Comparison of ENCODE assay signal across 16 cellular contexts in genomic region chr1:47184771-47185677, GRCh38. TPM values are rescaled to one million over a fixed set of nuclear protein-coding genes. Genes with fewer than 3 reads are reported as not detected.
DNase-seq lines count a peak whose midpoint lies in the region; ATAC-seq and TF ChIP-seq lines count a peak whose summit lies in the region.
"Had no signal": no experiment of that assay in that cellular context is flagged by ENCODE, and none has a peak within 500 bp of the region (broad histone marks: within the 10 kb centered on the region; RNA-seq: fewer than 3 reads in every experiment).

No MANE protein-coding gene starts in this region.

- no peak for ATAC-seq in activated CD8-positive, alpha-beta T cell treated with anti-CD3 and anti-CD28 coated beads for 36 hours
- ATAC-seq: A549 had no signal

- TF ChIP-seq CTCF in spleen (IDR thresholded peaks at IDR 0.05 in 8 of 11, conservative IDR thresholded peaks at IDR 0.05 in 3 of 11) = no peak
- no peak for TF ChIP-seq CTCF in colonic mucosa (IDR thresholded peaks at IDR 0.05)
- no peak for TF ChIP-seq CTCF in activated CD8-positive, alpha-beta T cell treated with anti-CD3 and anti-CD28 coated beads for 36 hours (IDR thresholded peaks at IDR 0.05)

- H3K27me3 ChIP-seq in H7 (ENCODE audit: control insufficient read depth, insufficient read depth, low read length) (peaks cover 13% of the 10 kb centered on the region), spleen (replicated peaks in 1 of 7) (peaks cover 0 to 36% (median 3%) of the 10 kb centered on the region in 7 donors), colonic mucosa (no peaks in the 10 kb centered on the region)
- H3K27me3 ChIP-seq: BLaER1 treated with 17β-estradiol and CSF1 and Interleukin-3, amounts not matched to agents 10 nM and 100 nM; MG63; Peyer's patch had no signal

- CTCF ChIA-PET in activated CD8-positive, alpha-beta T cell treated with anti-CD3 and anti-CD28 coated beads for 36 hours (lab: Charles Lee) = interaction anchor here (1.2 to 3.1 kb wide), 3 partner anchors 9 to 253 kb away, joined by 4 to 26 read pairs (median 6); partner anchors contain the start of gene FOXD2

- no peak overlapping the region for H3K27ac ChIP-seq in spleen
- no peak overlapping the region for H3K27ac ChIP-seq in colonic mucosa
- H3K27ac ChIP-seq: A549; BLaER1 treated with 17β-estradiol and CSF1 and Interleukin-3, amounts not matched to agents 10 nM and 100 nM; Peyer's patch had no signal

- no peak overlapping the region for H3K27ac Mint-ChIP-seq in activated CD8-positive, alpha-beta T cell treated with anti-CD3 and anti-CD28 coated beads for 36 hours

- H3K9me3 Mint-ChIP-seq in activated CD8-positive, alpha-beta T cell treated with anti-CD3 and anti-CD28 coated beads for 36 hours = no peaks in the 10 kb centered on the region

- intact Hi-C loops in spleen (cut with DNase I; ENCODE audit: low total_unique reads) = no loop called here
- intact Hi-C loops in colonic mucosa (cut with DNase I) = loop anchor here (10.0 kb wide), 1 partner anchor 240 kb away; no protein-coding TSS in a partner anchor
- intact Hi-C loops in activated CD8-positive, alpha-beta T cell treated with anti-CD3 and anti-CD28 coated beads for 36 hours (cut with micrococcal nuclease) = no loop called here

- WGBS in spleen, 5 donors = 86 to 92% (median 89%) methylated on average over 17 of the region's 17 CpGs

- no peak overlapping the region for H3K4me3 Mint-ChIP-seq in activated CD8-positive, alpha-beta T cell treated with anti-CD3 and anti-CD28 coated beads for 36 hours

- POLR2A ChIA-PET in activated CD8-positive, alpha-beta T cell treated with anti-CD3 and anti-CD28 coated beads for 36 hours (lab: Charles Lee) = no interaction called here

- no peaks in the 10 kb centered on the region for H3K36me3 ChIP-seq in H7 (replicated peaks; ENCODE audit: control insufficient read depth, insufficient read depth, low read length)
- no peaks in the 10 kb centered on the region for H3K36me3 ChIP-seq in spleen
- no peaks in the 10 kb centered on the region for H3K36me3 ChIP-seq in colonic mucosa
- H3K36me3 ChIP-seq: BLaER1 treated with 17β-estradiol and CSF1 and Interleukin-3, amounts not matched to agents 10 nM and 100 nM; MG63; Peyer's patch had no signal

- H3K9me3 ChIP-seq in spleen (no peaks in the 10 kb centered on the region), colonic mucosa (no peaks in the 10 kb centered on the region)
- H3K9me3 ChIP-seq: A549; BLaER1 treated with 17β-estradiol and CSF1 and Interleukin-3, amounts not matched to agents 10 nM and 100 nM; MG63; Peyer's patch had no signal

- H3K27me3 Mint-ChIP-seq in activated CD8-positive, alpha-beta T cell treated with anti-CD3 and anti-CD28 coated beads for 36 hours = peaks cover 13% of the 10 kb centered on the region

- peaks cover 0 to 5% (median under 1%) of the 10 kb centered on the region in 6 donors for H3K4me1 ChIP-seq in spleen
- H3K4me1 ChIP-seq in colonic mucosa = peaks cover 4% of the 10 kb centered on the region

- no peaks in the 10 kb centered on the region for H3K4me1 Mint-ChIP-seq in activated CD8-positive, alpha-beta T cell treated with anti-CD3 and anti-CD28 coated beads for 36 hours (ENCODE audit: low read depth)

- no peak overlapping the region for H3K9ac ChIP-seq in colonic mucosa (ENCODE audit: low read depth in 2 of 2, low read length in 2 of 2)
- H3K9ac ChIP-seq: BLaER1 treated with 17β-estradiol and CSF1 and Interleukin-3, amounts not matched to agents 10 nM and 100 nM had no signal

- TF ChIP-seq POLR2A in spleen (IDR thresholded peaks at IDR 0.05) = no peak

- H3K4me3 ChIP-seq in H7 (ENCODE audit: insufficient read depth, low read depth, low read length) (no peak overlapping the region), spleen (no peak overlapping the region), colonic mucosa (no peak overlapping the region)
- H3K4me3 ChIP-seq: A549; BLaER1 treated with 17β-estradiol and CSF1 and Interleukin-3, amounts not matched to agents 10 nM and 100 nM; MG63; Peyer's patch had no signal

- H3K36me3 Mint-ChIP-seq in activated CD8-positive, alpha-beta T cell treated with anti-CD3 and anti-CD28 coated beads for 36 hours (ENCODE audit: low read depth) = no peaks in the 10 kb centered on the region

- peak; percentile 55 for DNase-seq in activated effector memory CD4-positive, alpha-beta T cell treated with anti-CD3 and anti-CD28 coated beads, Interleukin-2, amount 50 U/mL, for 16 hours
- DNase-seq in activated effector memory CD4-positive, alpha-beta T cell treated with Interleukin-2 at 50 U/mL for 16 hours = no peak
- DNase-seq in H7 (peak; percentile 22), islet precursor cell (peak; percentile 46), spleen (peak; percentile 48), colonic mucosa (no peak), T-helper 9 cell (no peak)
- DNase-seq in activated CD8-positive, alpha-beta T cell treated with anti-CD3 and anti-CD28 coated beads for 36 hours = no peak
- DNase-seq: DMS153, MG63, NCI-H1092, NCI-H2227 treated with DMSO at 0.1 percent for 48 hours, Peyer's patch, SHP77 had no signal

RNA-seq across cellular contexts. Expression of gene PDZK1IP1, which starts 4.8 kb away (rescaled TPM):
- not detected in 2 replicates for total RNA-seq in H7 (2014; rRNA removed; shearing (Covaris generic))
- total RNA-seq in spleen (10 to 100 TPM in 1 of 7 donors, 1 to 10 TPM in 5, under 1 TPM in 1; 0.76 to 11.0 (median 4.0) TPM), colonic mucosa (10 to 100 TPM; 40.6 to 85.2 TPM)
- 1 to 10 TPM in 1 of 3 donors, under 1 TPM in 2; 0.22 to 8.3 (median 0.41) TPM for polyA plus RNA-seq in spleen
- total RNA-seq in activated CD8-positive, alpha-beta T cell treated with anti-CD3 and anti-CD28 coated beads for 36 hours = not detected

RNA-seq across cellular contexts. Expression of gene TAL1, which starts 47.0 kb away (rescaled TPM):
- total RNA-seq in H7 (2014; rRNA removed; shearing (Covaris generic)) = 0.07 and 0.70 TPM in 2 replicates
- total RNA-seq in spleen (10 to 100 TPM; 12.9 to 24.5 (median 16.0) TPM), colonic mucosa (1 to 10 TPM in 1 of 2 donors, under 1 TPM in 1; 0.90 to 1.2 TPM)
- 10 to 100 TPM in 1 of 3 donors, 1 to 10 TPM in 2; 2.9 to 12.1 (median 4.4) TPM for polyA plus RNA-seq in spleen
- total RNA-seq in activated CD8-positive, alpha-beta T cell treated with anti-CD3 and anti-CD28 coated beads for 36 hours = not detected
- polyA plus RNA-seq: A549 had no signal

RNA-seq across cellular contexts. Expression of gene CYP4A22, which starts 47.8 kb away (rescaled TPM):
- not detected in 2 replicates for total RNA-seq in H7 (2014; rRNA removed; shearing (Covaris generic))
- total RNA-seq in spleen (under 1 TPM in 1 of 7 donors, not detected in 6; 0.43 TPM), colonic mucosa (not detected)
- polyA plus RNA-seq in spleen = not detected
- not detected for total RNA-seq in activated CD8-positive, alpha-beta T cell treated with anti-CD3 and anti-CD28 coated beads for 36 hours
- polyA plus RNA-seq: A549 had no signal

Comparison
In these comparisons a context has a peak if more than half of its experiments do, and no peak if none do; other contexts are left out.
1. DNase-seq: peak in activated effector memory CD4-positive, alpha-beta T cell treated with anti-CD3 and anti-CD28 coated beads, Interleukin-2, amount 50 U/mL, for 16 hours (single experiment), H7 (single experiment), islet precursor cell (single experiment) and spleen (single experiment); none in activated effector memory CD4-positive, alpha-beta T cell treated with Interleukin-2 at 50 U/mL for 16 hours (single experiment), colonic mucosa (single experiment), activated CD8-positive, alpha-beta T cell treated with anti-CD3 and anti-CD28 coated beads for 36 hours (single experiment) and T-helper 9 cell (single experiment).